1 cellular context compared by ENCODE assay signal in the genomic region with DNA sequence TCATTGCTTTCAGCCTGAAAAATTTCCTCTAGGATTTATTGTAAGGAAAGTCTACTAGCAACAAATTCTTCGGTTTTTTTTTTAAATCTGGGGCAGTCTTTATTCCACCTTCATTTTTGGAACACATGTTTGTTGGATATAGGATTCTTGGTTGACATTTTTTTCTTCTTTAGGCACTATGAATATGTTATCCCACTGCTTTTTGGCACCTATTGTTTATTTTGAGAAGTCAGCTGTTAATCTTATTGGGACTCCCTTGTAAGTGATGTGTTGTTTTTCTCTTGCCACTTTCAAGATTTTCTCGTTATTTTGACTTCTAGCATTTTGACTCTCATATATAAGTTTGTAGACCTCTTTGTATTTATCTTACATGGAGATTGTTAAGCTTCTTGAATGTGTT.
TF ChIP-seq lines count a peak whose summit lies in the region.

No MANE protein-coding gene starts in this region.

TF ChIP-seq in HEK293, 187 proteins besides CTCF, POLR2A, EP300 and RAD21 (continued from another document):
- TF ChIP-seq ZNF626 (tag by site-specific recombination; IDR thresholded peaks at IDR 0.05) (peak; percentile 33; the same call in 1 of the 2 replicates), ZNF548 (tag by site-specific recombination; IDR thresholded peaks at IDR 0.05) (no peak), ZFP3 (tag by site-specific recombination; IDR thresholded peaks at IDR 0.05; ENCODE audit: low read depth) (no peak)
TF ChIP-seq in HEK293: peak in this region for 3.
